ENCODE assay signal across 1 cellular context in the genomic region with DNA sequence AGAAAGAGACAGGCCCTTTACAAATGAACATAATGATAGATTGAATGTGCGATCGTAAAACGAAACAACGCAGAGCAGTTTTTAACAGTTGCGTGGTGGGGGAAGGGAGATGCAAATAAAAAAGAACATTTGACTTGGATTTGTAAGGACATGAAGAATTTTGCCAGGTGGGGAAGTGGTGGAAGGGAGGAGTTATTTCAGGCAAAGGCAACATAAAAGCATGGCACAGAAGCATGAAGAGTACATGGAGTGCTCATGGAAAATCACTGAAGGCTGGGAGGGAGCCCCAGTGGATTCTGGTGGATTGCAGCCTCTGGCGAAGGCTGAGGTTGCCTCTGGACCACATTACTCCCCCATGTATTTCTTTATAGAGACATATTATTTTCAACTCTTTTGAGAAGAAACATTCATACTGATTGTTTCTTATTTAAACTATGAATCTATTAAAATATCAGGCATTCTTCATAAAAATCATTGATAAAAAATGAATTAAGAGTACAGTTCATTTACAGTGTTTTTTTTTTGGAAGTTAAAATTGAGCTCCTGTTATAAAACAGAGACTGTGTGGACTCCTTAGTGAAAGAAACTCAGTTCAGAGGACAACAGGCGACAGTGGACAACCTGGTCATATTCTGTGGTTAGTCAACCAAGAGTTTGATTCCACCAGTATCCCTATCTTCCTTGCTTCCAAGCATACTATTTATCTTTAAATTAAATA.
TF ChIP-seq lines count a peak whose summit lies in the region.

No MANE protein-coding gene starts in this region.

TF ChIP-seq in IMR-90, 13 proteins besides CTCF, POLR2A, EP300 and RAD21:
- TF ChIP-seq, protein P1, sequence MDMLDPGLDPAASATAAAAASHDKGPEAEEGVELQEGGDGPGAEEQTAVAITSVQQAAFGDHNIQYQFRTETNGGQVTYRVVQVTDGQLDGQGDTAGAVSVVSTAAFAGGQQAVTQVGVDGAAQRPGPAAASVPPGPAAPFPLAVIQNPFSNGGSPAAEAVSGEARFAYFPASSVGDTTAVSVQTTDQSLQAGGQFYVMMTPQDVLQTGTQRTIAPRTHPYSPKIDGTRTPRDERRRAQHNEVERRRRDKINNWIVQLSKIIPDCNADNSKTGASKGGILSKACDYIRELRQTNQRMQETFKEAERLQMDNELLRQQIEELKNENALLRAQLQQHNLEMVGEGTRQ (IDR thresholded peaks at IDR 0.05; ENCODE audit: low read depth, low read length): no peak
- no peak for TF ChIP-seq MXI1 (IDR thresholded peaks at IDR 0.05; ENCODE audit: borderline replicate concordance, low read depth, low read length)
- no peak for TF ChIP-seq FOS (IDR thresholded peaks at IDR 0.05; ENCODE audit: low read depth, low read length)
- TF ChIP-seq RFX5 (IDR thresholded peaks at IDR 0.05; ENCODE audit: low read depth, low read length): no peak
- TF ChIP-seq, protein P2, sequence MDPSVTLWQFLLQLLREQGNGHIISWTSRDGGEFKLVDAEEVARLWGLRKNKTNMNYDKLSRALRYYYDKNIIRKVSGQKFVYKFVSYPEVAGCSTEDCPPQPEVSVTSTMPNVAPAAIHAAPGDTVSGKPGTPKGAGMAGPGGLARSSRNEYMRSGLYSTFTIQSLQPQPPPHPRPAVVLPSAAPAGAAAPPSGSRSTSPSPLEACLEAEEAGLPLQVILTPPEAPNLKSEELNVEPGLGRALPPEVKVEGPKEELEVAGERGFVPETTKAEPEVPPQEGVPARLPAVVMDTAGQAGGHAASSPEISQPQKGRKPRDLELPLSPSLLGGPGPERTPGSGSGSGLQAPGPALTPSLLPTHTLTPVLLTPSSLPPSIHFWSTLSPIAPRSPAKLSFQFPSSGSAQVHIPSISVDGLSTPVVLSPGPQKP (IDR thresholded peaks at IDR 0.05; ENCODE audit: borderline replicate concordance, low read depth, low read length): no peak
- no peak for TF ChIP-seq RCOR1 (IDR thresholded peaks at IDR 0.05; ENCODE audit: insufficient replicate concordance, low read length)
- no peak for TF ChIP-seq CHD1 (IDR thresholded peaks at IDR 0.05; ENCODE audit: low read depth, low read length)
- TF ChIP-seq SMC3 (IDR thresholded peaks at IDR 0.05; ENCODE audit: low read depth, low read length): no peak
- TF ChIP-seq MAFK (IDR thresholded peaks at IDR 0.05; ENCODE audit: low read depth, low read length): no peak
- TF ChIP-seq MAZ (IDR thresholded peaks at IDR 0.05; ENCODE audit: borderline replicate concordance, low read depth, low read length): no peak
- TF ChIP-seq BHLHE40 (IDR thresholded peaks at IDR 0.05; ENCODE audit: low read depth, low read length): no peak
- no peak for TF ChIP-seq CEBPB (IDR thresholded peaks at IDR 0.05; ENCODE audit: low read depth, low read length)
- TF ChIP-seq NFE2L2 (IDR thresholded peaks at IDR 0.05; ENCODE audit: low read depth, low read length): no peak
